Comparison of ENCODE assay signal across 8 cellular contexts in the genomic region with DNA sequence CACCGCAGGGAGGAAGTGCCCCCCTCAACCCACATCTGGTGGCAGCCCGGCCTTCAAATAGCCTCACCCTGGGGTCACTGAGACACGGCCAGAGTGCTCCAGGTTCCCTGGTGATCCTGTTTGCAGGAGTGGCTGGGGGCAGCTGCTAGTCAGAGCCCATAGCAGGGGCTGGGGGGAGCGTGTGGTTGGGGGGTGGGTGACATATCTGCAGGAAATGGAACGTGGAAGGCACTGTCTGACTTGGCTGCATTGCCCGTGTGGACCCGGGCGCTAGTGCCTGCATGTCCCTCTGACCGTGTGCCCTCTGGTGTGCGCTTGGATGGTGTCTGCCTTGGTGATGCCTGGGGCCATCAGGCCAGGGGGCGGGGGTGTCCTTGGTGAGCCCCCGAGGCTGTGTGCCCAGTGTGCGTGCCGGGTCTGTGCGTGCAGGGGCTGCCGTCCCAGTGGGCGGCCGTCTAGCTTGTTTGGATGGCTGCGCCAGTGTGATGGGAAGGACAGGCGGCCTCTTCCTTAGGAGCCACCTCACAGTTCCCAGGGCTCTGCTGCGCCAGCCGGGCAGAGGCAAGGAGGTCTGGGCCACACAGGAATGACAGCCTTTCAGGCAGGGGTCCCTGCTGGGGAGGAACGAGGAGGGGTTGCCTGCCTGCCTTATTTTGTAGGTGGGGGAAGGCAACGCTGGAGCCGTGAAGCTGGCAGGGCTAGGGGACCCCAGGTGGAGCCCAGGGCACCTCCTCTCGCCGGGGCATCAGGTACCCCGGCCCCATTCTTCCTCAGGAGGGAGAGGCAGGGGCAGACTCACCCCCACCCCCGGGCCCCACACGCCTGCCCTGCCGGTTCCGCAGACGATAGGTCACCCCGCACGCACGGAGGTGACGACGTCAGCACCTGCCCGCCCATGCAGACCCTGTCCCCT. TPM values are rescaled to one million over a fixed set of nuclear protein-coding genes. Genes with fewer than 3 reads are reported as not detected.
DNase-seq lines count a peak whose midpoint lies in the region; ATAC-seq and TF ChIP-seq lines count a peak whose summit lies in the region.

No MANE protein-coding gene starts in this region.

- H3K27me3 ChIP-seq in CD4-positive, alpha-beta memory T cell (ENCODE audit: insufficient read depth, low read length) = peaks cover 5% of the 10 kb centered on the region

- in situ Hi-C loops in KBM-7 (cut with MboI; ENCODE audit: low pct_unique_long_range_greater_than_20kb, low sequenced_read_pairs) = no loop called here
- in situ Hi-C loops in ACHN (cut with HindIII; ENCODE audit: low pct_ligation_motif_present, low pct_unique_long_range_greater_than_20kb, low sequenced_read_pairs) = no loop called here

- TF ChIP-seq CTCF in coronary artery (IDR thresholded peaks at IDR 0.05) (no peak), mucosa of descending colon (IDR thresholded peaks at IDR 0.05) (no peak)

- ATAC-seq in mucosa of descending colon = peak; percentile 12
- ATAC-seq in GM18873 (IDR thresholded peaks at IDR 0.05; ENCODE audit: low FRiP score, unreplicated experiment) = no peak

- peak overlapping the region in 2 of 7 donors; percentile 37 to 86 for H3K27ac Mint-ChIP-seq in CD4-positive, alpha-beta memory T cell

- H3K9me3 ChIP-seq in CD4-positive, alpha-beta memory T cell (ENCODE audit: control insufficient read depth in 1 of 2, low read length in 2 of 2) = no peaks in the 10 kb centered on the region
- no peaks in the 10 kb centered on the region for H3K9me3 ChIP-seq in mucosa of descending colon

- H3K4me1 ChIP-seq in CD4-positive, alpha-beta memory T cell (ENCODE audit: insufficient read depth, low read length) = peaks cover 21% of the 10 kb centered on the region
- peaks cover 13% of the 10 kb centered on the region for H3K4me1 ChIP-seq in mucosa of descending colon (ENCODE audit: low read depth)

- H3K4me3 ChIP-seq in CD4-positive, alpha-beta memory T cell (ENCODE audit: low read length in 2 of 2) = peak overlapping the region; percentile 40 to 52
- H3K4me3 ChIP-seq in coronary artery (peak overlapping the region; percentile 61), mucosa of descending colon (no peak overlapping the region)

- CTCF ChIA-PET in CD4-positive, alpha-beta memory T cell (lab: Charles Lee; ENCODE audit: partially characterized antibody) = interaction anchor here (1.3 kb wide), 1 partner anchor 12 kb away, joined by 5 read pairs; no protein-coding TSS in a partner anchor

- H3K27me3 Mint-ChIP-seq in CD4-positive, alpha-beta memory T cell = peaks cover 0 to 6% of the 10 kb centered on the region in 2 donors

- POLR2A ChIA-PET in CD4-positive, alpha-beta memory T cell (lab: Charles Lee; ENCODE audit: partially characterized antibody) = no interaction called here

- H3K36me3 ChIP-seq in CD4-positive, alpha-beta memory T cell (ENCODE audit: insufficient read depth, low read length) = no peaks in the 10 kb centered on the region
- no peaks in the 10 kb centered on the region for H3K36me3 ChIP-seq in mucosa of descending colon (ENCODE audit: low read depth)

- no peaks in the 10 kb centered on the region for H3K9me3 Mint-ChIP-seq in CD4-positive, alpha-beta memory T cell

- peaks cover 1 to 14% (median 10%) of the 10 kb centered on the region in 4 donors for H3K4me1 Mint-ChIP-seq in CD4-positive, alpha-beta memory T cell

- no peaks in the 10 kb centered on the region for H3K36me3 Mint-ChIP-seq in CD4-positive, alpha-beta memory T cell

- intact Hi-C loops in CD4-positive, alpha-beta memory T cell (cut with micrococcal nuclease) = no loop called here
- intact Hi-C loops in mucosa of descending colon (cut with DNase I, micrococcal nuclease) = no loop called here

- H3K4me3 Mint-ChIP-seq in CD4-positive, alpha-beta memory T cell = peak overlapping the region; percentile 71 to 86 (median 82)

- H3K27ac ChIP-seq in CD4-positive, alpha-beta memory T cell (ENCODE audit: low read depth, low read length) = no peak overlapping the region
- no peak overlapping the region for H3K27ac ChIP-seq in coronary artery

- DNase-seq in CD4-positive, alpha-beta memory T cell = no peak
- peak; percentile 41 for DNase-seq in NCI-H1105 treated with DMSO at 0.1 percent for 48 hours (lab: John Stamatoyannopoulos, UW)
- peak; percentile 65 for DNase-seq in coronary artery (ENCODE audit: low spot score)
- DNase-seq in mucosa of descending colon = no peak
- no peak for DNase-seq in KBM-7
- no peak for DNase-seq in ACHN
- DNase-seq in stimulated activated CD8-positive, alpha-beta memory T cell treated with anti-CD3 and anti-CD28 coated beads, Interleukin-4, amount 100 ng/mL, for 48 hours = no peak

RNA-seq across cellular contexts. Expression of a gene that starts 0.6 kb away (rescaled TPM):
- 1 to 10 TPM; 1.3 TPM for total RNA-seq in CD4-positive, alpha-beta memory T cell
- under 1 TPM in 1 of 2 donors, not detected in 1; 0.22 TPM for polyA plus RNA-seq in CD4-positive, alpha-beta memory T cell
- 10 to 100 TPM in 1 of 3 donors, 1 to 10 TPM in 2; 3.0 to 15.8 (median 3.6) TPM for total RNA-seq in mucosa of descending colon

RNA-seq across cellular contexts. Expression of a gene that starts 14.7 kb away (rescaled TPM):
- total RNA-seq in CD4-positive, alpha-beta memory T cell = 10 to 100 TPM; 34.2 to 38.3 TPM
- polyA plus RNA-seq in CD4-positive, alpha-beta memory T cell = 10 to 100 TPM in 1 of 2 donors, 1 to 10 TPM in 1; 6.1 to 13.0 TPM
- 10 to 100 TPM; 12.8 to 17.5 (median 14.2) TPM for total RNA-seq in mucosa of descending colon

Comparison
In these comparisons a context has a peak if more than half of its experiments do, and no peak if none do; other contexts are left out.
1. DNase-seq: peak in NCI-H1105 treated with DMSO at 0.1 percent for 48 hours (single experiment) and coronary artery (single experiment); none in CD4-positive, alpha-beta memory T cell (0 of 5), mucosa of descending colon (0 of 3), KBM-7 (single experiment), ACHN (single experiment) and stimulated activated CD8-positive, alpha-beta memory T cell treated with anti-CD3 and anti-CD28 coated beads, Interleukin-4, amount 100 ng/mL, for 48 hours (single experiment).